Comparison of ENCODE assay signal across 11 cellular contexts in genomic region chr2:64482765-64483504, GRCh38. TPM values are rescaled to one million over a fixed set of nuclear protein-coding genes. Genes with fewer than 3 reads are reported as not detected.
DNase-seq lines count a peak whose midpoint lies in the region; ATAC-seq, FAIRE-seq and TF ChIP-seq lines count a peak whose summit lies in the region.
"Had no signal": no experiment of that assay in that cellular context is flagged by ENCODE, and none has a peak within 500 bp of the region (broad histone marks: within the 10 kb centered on the region; RNA-seq: fewer than 3 reads in every experiment).

No MANE protein-coding gene starts in this region.

- peaks cover 0 to 5% (median 0%) of the 10 kb centered on the region in 3 donors for H3K27me3 ChIP-seq in stomach

- ATAC-seq in esophagus mucosa = peak; percentile 37
- ATAC-seq in HG02610 (IDR thresholded peaks at IDR 0.05; ENCODE audit: unreplicated experiment) = no peak
- no peak for ATAC-seq in HG03571 (IDR thresholded peaks at IDR 0.05; ENCODE audit: unreplicated experiment)

- H3K36me3 ChIP-seq in stomach = no peaks in the 10 kb centered on the region

- 29 to 48% (median 43%) methylated on average over 5 of the region's 5 CpGs for WGBS in stomach, 5 donors

- DNase-seq in SIG-M5 treated with dmso at 0.1 percent for 504 hours (lab: John Stamatoyannopoulos, UW; ENCODE audit: unreplicated experiment) (peak; percentile 13), SIG-M5 (lab: John Stamatoyannopoulos, UW) (no peak), RCC 7860 (ENCODE audit: low spot score) (peak; percentile 36), stomach (peak; percentile 44), midbrain (lab: John Stamatoyannopoulos, UW) (no peak)
- DNase-seq: head of caudate nucleus, MV-4-11, naive B cell had no signal

- no peak overlapping the region for H3K27ac ChIP-seq in stomach

- H3K4me1 ChIP-seq in stomach = peaks cover 0 to 4% (median 0%) of the 10 kb centered on the region in 4 donors

- no peak for TF ChIP-seq POLR2A in stomach (IDR thresholded peaks at IDR 0.05)

- no peaks in the 10 kb centered on the region for H3K9me3 ChIP-seq in stomach

- H3K4me3 ChIP-seq in stomach = no peak overlapping the region

- TF ChIP-seq EP300 in stomach (IDR thresholded peaks at IDR 0.05) = no peak

- FAIRE-seq in RCC 7860 (lab: Jason Lieb, UNC) = no peak

- intact Hi-C loops in stomach (cut with DNase I; ENCODE audit: low total_unique reads) = no loop called here

- no peak for TF ChIP-seq CTCF in stomach (IDR thresholded peaks at IDR 0.05)

RNA-seq across cellular contexts. Expression of gene LGALSL, which starts 29.0 kb away (rescaled TPM):
- total RNA-seq in esophagus mucosa = 35.8 TPM
- total RNA-seq in stomach = 10 to 100 TPM in 2 of 5 donors, 1 to 10 TPM in 3; 4.1 to 19.5 (median 8.8) TPM
- polyA plus RNA-seq in stomach = 10 to 100 TPM in 1 of 3 donors, 1 to 10 TPM in 2; 5.5 to 11.9 (median 7.4) TPM

RNA-seq across cellular contexts. Expression of gene AFTPH, which starts 41.2 kb away (rescaled TPM):
- 28.3 TPM for total RNA-seq in esophagus mucosa
- 10 to 100 TPM; 19.8 to 93.6 (median 46.7) TPM for total RNA-seq in stomach
- polyA plus RNA-seq in stomach = 10 to 100 TPM; 30.1 to 46.9 (median 31.1) TPM

Comparison
In these comparisons a context has a peak if more than half of its experiments do, and no peak if none do; other contexts are left out.
1. DNase-seq: peak in SIG-M5 treated with dmso at 0.1 percent for 504 hours (single experiment), RCC 7860 (single experiment) and stomach (single experiment); none in SIG-M5 (single experiment) and midbrain (single experiment).